Comparison of ENCODE assay signal across 11 cellular contexts in genomic region chr2:237614151-237614720, GRCh38. TPM values are rescaled to one million over a fixed set of nuclear protein-coding genes. Genes with fewer than 3 reads are reported as not detected.
DNase-seq lines count a peak whose midpoint lies in the region; ATAC-seq, FAIRE-seq and TF ChIP-seq lines count a peak whose summit lies in the region.
"Had no signal": no experiment of that assay in that cellular context is flagged by ENCODE, and none has a peak within 500 bp of the region (broad histone marks: within the 10 kb centered on the region; RNA-seq: fewer than 3 reads in every experiment).

No MANE protein-coding gene starts in this region.

- 69% methylated on average over 9 of the region's 9 CpGs for WGBS in A549 (ENCODE audit: missing lambda C conversion rate)

- TF ChIP-seq EP300 in A549 (IDR thresholded peaks at IDR 0.05): 0 out of 5 replicates have a peak, but pooled peaks of 1 of the 2 experiments have one; percentile 24

- TF ChIP-seq CTCF in A549 (IDR thresholded peaks at IDR 0.05) (no peak), GM12872 (IDR thresholded peaks at IDR 0.05; ENCODE audit: insufficient read depth, low read depth, low read length) (peak; percentile 29; the same call in 1 of the 3 replicates), kidney epithelial cell (IDR thresholded peaks at IDR 0.05; ENCODE audit: insufficient read depth, low read length, poor library complexity, severe bottlenecking) (peak; percentile 59), GM20000 (IDR thresholded peaks at IDR 0.05; ENCODE audit: extremely low read depth, missing control alignments) (no peak)

- TF ChIP-seq POLR2A in A549 (IDR thresholded peaks at IDR 0.05; ENCODE audit: low read length): no peak

- peak; percentile 60 to 78; a peak in 4 of 6 replicates for ATAC-seq in A549
- ATAC-seq in GM21737 (IDR thresholded peaks at IDR 0.05; ENCODE audit: unreplicated experiment): no peak

- POLR2A ChIA-PET in A549 (lab: Yijun Ruan, JAX): no interaction called here

- H3K4me2 ChIP-seq in A549: peak overlapping the region; percentile 10; the same call in 1 of the 3 replicates
- H3K4me2 ChIP-seq in Karpas-422 (ENCODE audit: low read depth, low read length, poor library complexity, severe bottlenecking): no peak overlapping the region

- H3K9me2 ChIP-seq in Karpas-422 (replicated peaks; ENCODE audit: insufficient read depth, low read length): no peaks in the 10 kb centered on the region

- CTCF ChIA-PET in A549 (lab: Yijun Ruan, JAX): interaction anchor here (1.2 to 2.8 kb wide), 3 partner anchors 43 to 131 kb away, joined by 4 to 15 read pairs (median 4); no protein-coding TSS in a partner anchor

- H3K79me2 ChIP-seq in Karpas-422 (ENCODE audit: low read length): no peaks in the 10 kb centered on the region

- H3K36me3 ChIP-seq in kidney epithelial cell (ENCODE audit: control insufficient read depth, insufficient read depth, low read length): no peaks in the 10 kb centered on the region
- no peaks in the 10 kb centered on the region for H3K36me3 ChIP-seq in Karpas-422 (ENCODE audit: insufficient read depth, low read length)
- H3K36me3 ChIP-seq: neutrophil had no signal

- H3K4me3 ChIP-seq in A549 (no peak overlapping the region), kidney epithelial cell (ENCODE audit: low read depth, low read length) (no peak overlapping the region), Karpas-422 (ENCODE audit: low read length) (no peak overlapping the region)

- TF ChIP-seq RAD21 in A549 (conservative IDR thresholded peaks at IDR 0.05 in 1 of 2, IDR thresholded peaks at IDR 0.05 in 1 of 2): no peak

- H3K9me3 ChIP-seq in A549 (no peaks in the 10 kb centered on the region), Karpas-422 (ENCODE audit: low read length) (no peaks in the 10 kb centered on the region)
- H3K9me3 ChIP-seq: neutrophil had no signal

- peak overlapping the region in 1 of 2 experiments; percentile 2; a peak in 2 of 6 replicates for H3K27ac ChIP-seq in A549
- no peak overlapping the region for H3K27ac ChIP-seq in Karpas-422 (ENCODE audit: low read length)
- H3K27ac ChIP-seq: neutrophil had no signal

- FAIRE-seq in A549 (lab: Jason Lieb, UNC): no peak

- H3K4me1 ChIP-seq in A549 (peaks cover 8% of the 10 kb centered on the region), Karpas-422 (ENCODE audit: low read length) (no peaks in the 10 kb centered on the region)

- DNase-seq in A549 (ENCODE audit: low read depth in 1 of 2, low spot score in 1 of 2): peak in 1 of 2 experiments; percentile 35
- peak; percentile 40 for DNase-seq in SKM-1 (lab: John Stamatoyannopoulos, UW; ENCODE audit: unreplicated experiment)
- DNase-seq in kidney epithelial cell (ENCODE audit: low read depth): peak; percentile 76
- no peak for DNase-seq in activated naive CD4-positive, alpha-beta T cell (lab: John Stamatoyannopoulos, UW)
- DNase-seq in GM20000 (ENCODE audit: low spot score): no peak
- DNase-seq in Karpas-422: no peak
- DNase-seq: activated T-cell treated with anti-CD3 and anti-CD28 coated beads, Interleukin-2, amount 50 U/mL, for 24 hours had no signal

- no peaks in the 10 kb centered on the region for H3K27me3 ChIP-seq in kidney epithelial cell (ENCODE audit: control insufficient read depth, insufficient read depth, low read length)
- H3K27me3 ChIP-seq in Karpas-422 (ENCODE audit: low read length): no peaks in the 10 kb centered on the region

- H4K20me1 ChIP-seq in Karpas-422 (ENCODE audit: insufficient read depth, low read depth, low read length): no peaks in the 10 kb centered on the region

- H3K9ac ChIP-seq in Karpas-422 (ENCODE audit: low read length): no peak overlapping the region

- no peak overlapping the region for H2AFZ ChIP-seq in Karpas-422 (ENCODE audit: low read length)

TF ChIP-seq in A549, 52 proteins besides CTCF, POLR2A, EP300 and RAD21:
- TF ChIP-seq NFE2L2 (conservative IDR thresholded peaks at IDR 0.05; ENCODE audit: low read length): no peak
- TF ChIP-seq GATA3 (IDR thresholded peaks at IDR 0.05; ENCODE audit: borderline replicate concordance): peak; percentile 73; the same call in 1 of the 2 replicates
- 0 out of 5 replicates have a peak, but pooled peaks of 1 of the 2 experiments have one; percentile 17 for TF ChIP-seq JUN (IDR thresholded peaks at IDR 0.05)
- TF ChIP-seq CEBPB (IDR thresholded peaks at IDR 0.05): peak; percentile 34 to 75; a peak in 2 of 4 replicates
- TF ChIP-seq EHF (CRISPR knock-in tag; IDR thresholded peaks at IDR 0.05): no peak
- TF ChIP-seq FOSB (CRISPR knock-in tag; IDR thresholded peaks at IDR 0.05): no peak
- no peak for TF ChIP-seq BHLHE40 (IDR thresholded peaks at IDR 0.05; ENCODE audit: low read depth, low read length)
- TF ChIP-seq KDM5A (IDR thresholded peaks at IDR 0.05): no peak

RNA-seq across cellular contexts. Expression of gene LRRFIP1, which starts 13.2 kb away (rescaled TPM):
- polyA plus RNA-seq in A549 (2011; rRNA removed): 78.3 and 93.0 TPM in 2 replicates
- 31.6 and 34.0 TPM in 2 replicates for polyA plus RNA-seq in A549 (2012; cell fraction: cytosol; rRNA removed)
- polyA plus RNA-seq in A549 (2012; cell fraction: nucleus; rRNA removed): 22.1 and 32.2 TPM in 2 replicates
- 69.1 to 75.6 TPM (median 74.7 TPM) in 3 replicates for polyA plus RNA-seq in A549 (2017; fragmentation: RNase III; extraction: RNeasy Plus Mini Kit Qiagen cat#74134 plus additional on column Dnase treatment)
- polyA minus RNA-seq in A549 (2011; rRNA and poly(A)+ RNA removed): 41.9 and 43.6 TPM in 2 replicates
- 89.0 and 97.5 TPM in 2 replicates for total RNA-seq in kidney epithelial cell
- 29.9 and 30.7 TPM in 2 replicates for total RNA-seq in Karpas-422 (2014; rRNA removed; shearing (Covaris generic); ENCODE audit: low replicate concordance)

RNA-seq across cellular contexts. Expression of gene RAB17, which starts 23.7 kb away (rescaled TPM):
- 0.44 and 0.78 TPM in 2 replicates for polyA plus RNA-seq in A549 (2011; rRNA removed)
- polyA plus RNA-seq in A549 (2012; cell fraction: cytosol; rRNA removed): 0.09 TPM in 2 replicates
- 0.23 and 0.37 TPM in 2 replicates for polyA plus RNA-seq in A549 (2012; cell fraction: nucleus; rRNA removed)
- polyA plus RNA-seq in A549 (2017; fragmentation: RNase III; extraction: RNeasy Plus Mini Kit Qiagen cat#74134 plus additional on column Dnase treatment): 0.42 to 2.3 TPM (median 2.2 TPM) in 3 replicates
- polyA minus RNA-seq in A549 (2011; rRNA and poly(A)+ RNA removed): 0.33 TPM in 1 of 2 replicates, not detected in the other
- 10.7 and 12.1 TPM in 2 replicates for total RNA-seq in kidney epithelial cell
- total RNA-seq in Karpas-422 (2014; rRNA removed; shearing (Covaris generic); ENCODE audit: low replicate concordance): 1.3 and 2.9 TPM in 2 replicates

RNA-seq across cellular contexts. Expression of gene PRLH, which starts 47.9 kb away (rescaled TPM):
- polyA plus RNA-seq in A549 (2011; rRNA removed): not detected in 2 replicates
- polyA plus RNA-seq in A549 (2012; cell fraction: cytosol; rRNA removed): not detected in 2 replicates
- not detected in 2 replicates for polyA plus RNA-seq in A549 (2012; cell fraction: nucleus; rRNA removed)
- not detected in 3 replicates for polyA plus RNA-seq in A549 (2017; fragmentation: RNase III; extraction: RNeasy Plus Mini Kit Qiagen cat#74134 plus additional on column Dnase treatment)
- not detected in 2 replicates for polyA minus RNA-seq in A549 (2011; rRNA and poly(A)+ RNA removed)
- total RNA-seq in kidney epithelial cell: not detected in 2 replicates
- not detected in 2 replicates for total RNA-seq in Karpas-422 (2014; rRNA removed; shearing (Covaris generic); ENCODE audit: low replicate concordance)
- polyA plus RNA-seq: esophagus had no signal

Comparison
In these comparisons a context has a peak if more than half of its experiments do, and no peak if none do; other contexts are left out.
1. DNase-seq: peak in SKM-1 (single experiment) and kidney epithelial cell (single experiment); none in activated naive CD4-positive, alpha-beta T cell (0 of 4), GM20000 (single experiment) and Karpas-422 (single experiment).
2. CTCF ChIP-seq: peak in GM12872 (single experiment) and kidney epithelial cell (single experiment); none in A549 (single experiment) and GM20000 (single experiment).